ENCODE assay signal across 1 cellular context in the genomic region with DNA sequence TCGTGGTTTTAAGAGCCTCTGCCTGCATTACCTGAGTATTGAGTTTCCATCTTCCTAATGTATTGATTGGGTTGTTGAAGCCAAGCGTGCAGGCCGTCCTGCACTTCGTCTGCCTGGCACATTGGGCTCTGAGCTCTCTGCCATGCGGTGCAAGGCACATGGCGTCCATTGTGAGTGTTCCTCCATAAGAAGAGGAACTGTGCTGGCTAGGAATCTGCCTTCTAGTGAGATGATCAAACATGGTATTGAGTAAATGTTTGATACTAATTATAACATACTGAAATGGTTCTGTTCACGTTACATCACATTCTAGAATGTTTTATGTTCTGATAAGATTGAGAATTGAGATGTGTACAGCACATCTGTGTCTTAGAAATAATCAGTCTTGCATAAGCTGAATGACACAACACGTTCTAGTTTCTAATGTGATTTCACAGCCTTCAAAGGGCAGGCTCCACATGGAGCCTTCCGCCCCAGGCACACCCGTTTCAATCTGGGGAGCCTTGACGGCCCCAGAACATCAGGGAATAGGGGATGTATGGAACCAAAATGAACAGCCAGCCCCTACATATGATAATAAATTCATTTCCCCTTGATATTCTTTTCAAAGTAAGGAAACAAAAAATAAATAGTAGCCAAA.
TF ChIP-seq lines count a peak whose summit lies in the region.

No MANE protein-coding gene starts in this region.

TF ChIP-seq in IMR-90, 13 proteins besides CTCF, POLR2A, EP300 and RAD21:
- TF ChIP-seq CHD1 (IDR thresholded peaks at IDR 0.05; ENCODE audit: low read depth, low read length) (no peak), MAFK (IDR thresholded peaks at IDR 0.05; ENCODE audit: low read depth, low read length) (no peak), RFX5 (IDR thresholded peaks at IDR 0.05; ENCODE audit: low read depth, low read length) (no peak), SMC3 (IDR thresholded peaks at IDR 0.05; ENCODE audit: low read depth, low read length) (no peak), MAZ (IDR thresholded peaks at IDR 0.05; ENCODE audit: borderline replicate concordance, low read depth, low read length) (no peak), FOS (IDR thresholded peaks at IDR 0.05; ENCODE audit: low read depth, low read length) (no peak), BHLHE40 (IDR thresholded peaks at IDR 0.05; ENCODE audit: low read depth, low read length) (no peak), CEBPB (IDR thresholded peaks at IDR 0.05; ENCODE audit: low read depth, low read length) (no peak), MXI1 (IDR thresholded peaks at IDR 0.05; ENCODE audit: borderline replicate concordance, low read depth, low read length) (no peak), NFE2L2 (IDR thresholded peaks at IDR 0.05; ENCODE audit: low read depth, low read length) (no peak), RCOR1 (IDR thresholded peaks at IDR 0.05; ENCODE audit: insufficient replicate concordance, low read length) (no peak)
- TF ChIP-seq, protein P1, sequence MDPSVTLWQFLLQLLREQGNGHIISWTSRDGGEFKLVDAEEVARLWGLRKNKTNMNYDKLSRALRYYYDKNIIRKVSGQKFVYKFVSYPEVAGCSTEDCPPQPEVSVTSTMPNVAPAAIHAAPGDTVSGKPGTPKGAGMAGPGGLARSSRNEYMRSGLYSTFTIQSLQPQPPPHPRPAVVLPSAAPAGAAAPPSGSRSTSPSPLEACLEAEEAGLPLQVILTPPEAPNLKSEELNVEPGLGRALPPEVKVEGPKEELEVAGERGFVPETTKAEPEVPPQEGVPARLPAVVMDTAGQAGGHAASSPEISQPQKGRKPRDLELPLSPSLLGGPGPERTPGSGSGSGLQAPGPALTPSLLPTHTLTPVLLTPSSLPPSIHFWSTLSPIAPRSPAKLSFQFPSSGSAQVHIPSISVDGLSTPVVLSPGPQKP (IDR thresholded peaks at IDR 0.05; ENCODE audit: borderline replicate concordance, low read depth, low read length): no peak
- TF ChIP-seq, protein P2, sequence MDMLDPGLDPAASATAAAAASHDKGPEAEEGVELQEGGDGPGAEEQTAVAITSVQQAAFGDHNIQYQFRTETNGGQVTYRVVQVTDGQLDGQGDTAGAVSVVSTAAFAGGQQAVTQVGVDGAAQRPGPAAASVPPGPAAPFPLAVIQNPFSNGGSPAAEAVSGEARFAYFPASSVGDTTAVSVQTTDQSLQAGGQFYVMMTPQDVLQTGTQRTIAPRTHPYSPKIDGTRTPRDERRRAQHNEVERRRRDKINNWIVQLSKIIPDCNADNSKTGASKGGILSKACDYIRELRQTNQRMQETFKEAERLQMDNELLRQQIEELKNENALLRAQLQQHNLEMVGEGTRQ (IDR thresholded peaks at IDR 0.05; ENCODE audit: low read depth, low read length): no peak
TF ChIP-seq in IMR-90: peak in this region for 0.
